8 cellular contexts compared by ENCODE assay signal in genomic region chr17:77372444-77373297, GRCh38.
DNase-seq lines count a peak whose midpoint lies in the region; FAIRE-seq and TF ChIP-seq lines count a peak whose summit lies in the region.

No MANE protein-coding gene starts in this region.

- in situ Hi-C loops in mammary epithelial cell (cut with MboI; ENCODE audit: low sequenced_read_pairs in 2 of 2): no loop called here

- intact Hi-C loops in mammary epithelial cell (cut with micrococcal nuclease): no loop called here

- TF ChIP-seq CTCF in AG09309 (IDR thresholded peaks at IDR 0.05; ENCODE audit: control insufficient read depth, insufficient read depth, low read depth, low read length, missing control alignments) (no peak), mammary epithelial cell (conservative IDR thresholded peaks at IDR 0.05 in 1 of 2, IDR thresholded peaks at IDR 0.05 in 1 of 2; ENCODE audit: extremely low read depth in 1 of 2, insufficient read depth in 1 of 2, low read depth in 1 of 2, low read length in 2 of 2) (no peak)

- H3K9ac ChIP-seq in mammary epithelial cell (ENCODE audit: insufficient read depth, low read length): no peak overlapping the region

- H3K4me3 ChIP-seq in AG09309 (ENCODE audit: control insufficient read depth, low read depth, low read length): peak overlapping the region; percentile 74
- H3K4me3 ChIP-seq in mammary epithelial cell (replicated peaks in 1 of 3; ENCODE audit: insufficient read depth in 1 of 3, low read depth in 2 of 3, low read length in 3 of 3): peak overlapping the region in 1 of 3 experiments; percentile 38
- peak overlapping the region; percentile 56 to 76 (median 64) for H3K4me3 ChIP-seq in skin epidermis

- no peaks in the 10 kb centered on the region for H3K36me3 ChIP-seq in mammary epithelial cell (ENCODE audit: insufficient read depth, low read length)

- CTCF ChIA-PET in mammary epithelial cell (lab: Charles Lee; ENCODE audit: low non-redundant PET): no interaction called here

- WGBS in mammary epithelial cell (ENCODE audit: low coverage, missing lambda C conversion rate): 3% methylated on average over 6 of the region's 64 CpGs

- FAIRE-seq in GM19239 (lab: Jason Lieb, UNC): peak; percentile 65

- no peak overlapping the region for H2AFZ ChIP-seq in mammary epithelial cell (ENCODE audit: low read depth, low read length)

- no peaks in the 10 kb centered on the region for H3K27me3 ChIP-seq in mammary epithelial cell (ENCODE audit: insufficient read depth, low read length)

- no peak overlapping the region for H3K27ac ChIP-seq in mammary epithelial cell (ENCODE audit: insufficient read depth, low read depth, low read length)
- peak overlapping the region; percentile 62 to 98 (median 88) for H3K27ac ChIP-seq in skin epidermis

- H3K9me3 ChIP-seq in mammary epithelial cell (replicated peaks; ENCODE audit: insufficient read depth, low read length): no peaks in the 10 kb centered on the region

- peaks cover 33% of the 10 kb centered on the region for H4K20me1 ChIP-seq in mammary epithelial cell (ENCODE audit: insufficient read depth, low read length)

- H3K4me1 ChIP-seq in mammary epithelial cell (ENCODE audit: insufficient read depth, low read length): peaks cover 65% of the 10 kb centered on the region

- no TSS peak for BruUV-seq in mammary epithelial cell (replicated peaks; lab: Mats Ljungman, UMichigan)

- H3K79me2 ChIP-seq in mammary epithelial cell (ENCODE audit: insufficient read depth, low read length): peaks cover 98% of the 10 kb centered on the region

- DNase-seq in AG09309 (ENCODE audit: low read depth) (no peak), GM19239 (ENCODE audit: insufficient read length, low spot score) (peak; percentile 90), KG1 (lab: John Stamatoyannopoulos, UW) (peak; percentile 27), T1000 (lab: John Stamatoyannopoulos, UW) (peak; percentile 84), mammary epithelial cell (peak; percentile 54), iPS-NIHi11 (ENCODE audit: low spot score) (peak; percentile 90), occipital lobe (lab: John Stamatoyannopoulos, UW) (no peak)

- H3K4me2 ChIP-seq in mammary epithelial cell (ENCODE audit: insufficient read depth, low read depth, low read length): peak overlapping the region; percentile 93

- dilution Hi-C loops in mammary epithelial cell (cut with HindIII; ENCODE audit: low sequenced_read_pairs): no loop called here

Comparison
In these comparisons a context has a peak if more than half of its experiments do, and no peak if none do; other contexts are left out.
1. DNase-seq: peak in GM19239 (single experiment), KG1 (single experiment), T1000 (single experiment), mammary epithelial cell (single experiment) and iPS-NIHi11 (single experiment); none in AG09309 (single experiment) and occipital lobe (single experiment).